ENCODE assay signal across 25 cellular contexts in genomic region chr17:45861185-45861584, GRCh38. TPM values are rescaled to one million over a fixed set of nuclear protein-coding genes. Genes with fewer than 3 reads are reported as not detected.
DNase-seq lines count a peak whose midpoint lies in the region; ATAC-seq and TF ChIP-seq lines count a peak whose summit lies in the region.
"Had no signal": no experiment of that assay in that cellular context is flagged by ENCODE, and none has a peak within 500 bp of the region (broad histone marks: within the 10 kb centered on the region; RNA-seq: fewer than 3 reads in every experiment).

No MANE protein-coding gene starts in this region.

- H3K27ac ChIP-seq in caudate nucleus (ENCODE audit: low read depth, low read length) (peak overlapping the region; percentile 81), substantia nigra (ENCODE audit: low read depth, low read length, poor library complexity, severe bottlenecking) (peak overlapping the region; percentile 39)
- H3K27ac ChIP-seq: A549, GM23248, HL-60, Peyer's patch had no signal

- POLR2A ChIA-PET in WTC11 (lab: Charles Lee), result no interaction called here

- H3K27ac Mint-ChIP-seq in glutamatergic neuron (ENCODE audit: unreplicated experiment) (peak overlapping the region; percentile 56), WTC11 (no peak overlapping the region), mesothelial cell of epicardium (no peak overlapping the region)
- no peak overlapping the region for H3K27ac Mint-ChIP-seq in activated naive CD4-positive, alpha-beta T cell treated with anti-CD3 and anti-CD28 coated beads, Interleukin-2, amount 50 U/mL, for 72 hours

- H3K4me1 Mint-ChIP-seq in glutamatergic neuron (ENCODE audit: low read depth, unreplicated experiment) (peaks cover 16% of the 10 kb centered on the region), WTC11 (peaks cover 21% of the 10 kb centered on the region), mesothelial cell of epicardium (no peaks in the 10 kb centered on the region)

- H3K27me3 Mint-ChIP-seq in glutamatergic neuron (ENCODE audit: unreplicated experiment) (peaks cover 2% of the 10 kb centered on the region), WTC11 (ENCODE audit: low read depth) (peaks cover 10% of the 10 kb centered on the region), mesothelial cell of epicardium (ENCODE audit: low read depth) (peaks cover 60% of the 10 kb centered on the region)

- ATAC-seq in WTC11, result no peak
- no peak for ATAC-seq in activated naive CD4-positive, alpha-beta T cell treated with anti-CD3 and anti-CD28 coated beads, Interleukin-2, amount 50 U/mL, for 72 hours
- ATAC-seq: A549, HepG2 had no signal

- no peaks in the 10 kb centered on the region for H3K36me3 Mint-ChIP-seq in glutamatergic neuron (ENCODE audit: unreplicated experiment)
- H3K36me3 Mint-ChIP-seq in WTC11, result no peaks in the 10 kb centered on the region
- no peaks in the 10 kb centered on the region for H3K36me3 Mint-ChIP-seq in mesothelial cell of epicardium
- no peaks in the 10 kb centered on the region for H3K36me3 Mint-ChIP-seq in activated naive CD4-positive, alpha-beta T cell treated with anti-CD3 and anti-CD28 coated beads, Interleukin-2, amount 50 U/mL, for 72 hours
- H3K36me3 Mint-ChIP-seq: CD4-positive, CD25-positive, alpha-beta regulatory T cell had no signal

- DNase-seq in NCI-H446 treated with DMSO at 0.1 percent for 48 hours (lab: John Stamatoyannopoulos, UW) (peak; percentile 72), caudate nucleus (lab: John Stamatoyannopoulos, UW) (peak in 1 of 61 donors; percentile 91), glutamatergic neuron (no peak), substantia nigra (lab: John Stamatoyannopoulos, UW) (peak in 2 of 49 donors; percentile 63 to 77), WTC11 (ENCODE audit: low spot score) (no peak), mesothelial cell of epicardium (ENCODE audit: low spot score in 2 of 2, unreplicated experiment in 2 of 2) (no peak), DMS 273 (lab: John Stamatoyannopoulos, UW; ENCODE audit: unreplicated experiment) (no peak)
- no peak for DNase-seq in activated naive CD4-positive, alpha-beta T cell treated with anti-CD3 and anti-CD28 coated beads, Interleukin-2, amount 50 U/mL, for 72 hours (ENCODE audit: low spot score in 2 of 2)
- DNase-seq: CD4-positive, CD25-positive, alpha-beta regulatory T cell; DND-41; GM23248; HCEC 1CT; KBM-7; NCI-H1092 treated with DMSO at 0.1 percent for 48 hours; NCI-H1436 treated with DMSO at 0.1 percent for 48 hours; NCI-H2081; NCI-H2171; NCI-H345; NCI-H526; Peyer's patch had no signal

- H3K9me3 Mint-ChIP-seq in glutamatergic neuron (ENCODE audit: unreplicated experiment), result peaks cover 7% of the 10 kb centered on the region
- peaks cover 24% of the 10 kb centered on the region for H3K9me3 Mint-ChIP-seq in WTC11
- H3K9me3 Mint-ChIP-seq in mesothelial cell of epicardium, result no peaks in the 10 kb centered on the region
- no peaks in the 10 kb centered on the region for H3K9me3 Mint-ChIP-seq in activated naive CD4-positive, alpha-beta T cell treated with anti-CD3 and anti-CD28 coated beads, Interleukin-2, amount 50 U/mL, for 72 hours

- CTCF ChIA-PET in WTC11 (lab: Charles Lee), result interaction anchor here (1.8 kb wide), 1 partner anchor 9 kb away, joined by 6 read pairs; no protein-coding TSS in a partner anchor

- no peak overlapping the region for H3K4me3 Mint-ChIP-seq in glutamatergic neuron (ENCODE audit: unreplicated experiment)
- no peak overlapping the region for H3K4me3 Mint-ChIP-seq in WTC11
- H3K4me3 Mint-ChIP-seq in mesothelial cell of epicardium, result no peak overlapping the region
- H3K4me3 Mint-ChIP-seq: CD4-positive, CD25-positive, alpha-beta regulatory T cell had no signal

- TF ChIP-seq CTCF in glutamatergic neuron (IDR thresholded peaks at IDR 0.05; ENCODE audit: partially characterized antibody, unreplicated experiment) (no peak), WTC11 (IDR thresholded peaks at IDR 0.05) (no peak), mesothelial cell of epicardium (IDR thresholded peaks at IDR 0.05; ENCODE audit: unreplicated experiment) (no peak)

TF ChIP-seq in WTC11, 78 proteins besides CTCF, POLR2A, EP300 and RAD21 (continues in another document):
- TF ChIP-seq CDX4 (CRISPR knock-in tag; IDR thresholded peaks at IDR 0.05; ENCODE audit: borderline replicate concordance) (no peak), ZNF512 (CRISPR knock-in tag; IDR thresholded peaks at IDR 0.05; ENCODE audit: borderline replicate concordance) (no peak), IRF2 (CRISPR knock-in tag; IDR thresholded peaks at IDR 0.05; ENCODE audit: borderline replicate concordance, low read depth) (no peak), GTF2I (CRISPR knock-in tag; conservative IDR thresholded peaks at IDR 0.05) (no peak), GRHL2 (CRISPR knock-in tag; IDR thresholded peaks at IDR 0.05; ENCODE audit: insufficient replicate concordance, severe bottlenecking) (no peak), SMAD3 (CRISPR knock-in tag; IDR thresholded peaks at IDR 0.05; ENCODE audit: borderline replicate concordance) (no peak), NFATC4 (CRISPR knock-in tag; IDR thresholded peaks at IDR 0.05) (no peak), ZMAT4 (CRISPR knock-in tag; IDR thresholded peaks at IDR 0.05) (no peak), JUN (CRISPR knock-in tag; IDR thresholded peaks at IDR 0.05) (no peak), STAT6 (CRISPR knock-in tag; conservative IDR thresholded peaks at IDR 0.05; ENCODE audit: low read depth) (no peak), RELA (CRISPR knock-in tag; IDR thresholded peaks at IDR 0.05; ENCODE audit: borderline replicate concordance) (no peak), ZNF671 (CRISPR knock-in tag; IDR thresholded peaks at IDR 0.05) (no peak), RORB (CRISPR knock-in tag; IDR thresholded peaks at IDR 0.05) (no peak), MLX (CRISPR knock-in tag; IDR thresholded peaks at IDR 0.05) (no peak), MYBL2 (CRISPR knock-in tag; IDR thresholded peaks at IDR 0.05) (no peak)

RNA-seq across cellular contexts. Expression of gene SPPL2C, which starts 16.5 kb away (rescaled TPM):
- total RNA-seq in glutamatergic neuron (ENCODE audit: unreplicated experiment) (not detected), WTC11 (2021) (not detected in 3 replicates), mesothelial cell of epicardium (not detected in 3 replicates)
- total RNA-seq in activated naive CD4-positive, alpha-beta T cell treated with anti-CD3 and anti-CD28 coated beads, Interleukin-2, amount 50 U/mL, for 72 hours, result not detected
- total RNA-seq: CD4-positive, CD25-positive, alpha-beta regulatory T cell; GM23248; HepG2; HT-29; OCI-LY7; Peyer's patch had no signal

RNA-seq across cellular contexts. Expression of gene MAPT, which starts 33.2 kb away (rescaled TPM):
- total RNA-seq in glutamatergic neuron (ENCODE audit: unreplicated experiment), result 123 TPM
- total RNA-seq in WTC11 (2021), result 2.2 to 4.2 TPM (median 2.9 TPM) in 3 replicates
- total RNA-seq in mesothelial cell of epicardium, result 2.5 to 3.1 TPM (median 2.8 TPM) in 3 replicates
- 1 to 10 TPM in 1 of 2 donors, under 1 TPM in 1; 0.57 to 2.2 TPM for total RNA-seq in activated naive CD4-positive, alpha-beta T cell treated with anti-CD3 and anti-CD28 coated beads, Interleukin-2, amount 50 U/mL, for 72 hours
- total RNA-seq: GM23248 had no signal

Comparison
In these comparisons a context has a peak if more than half of its experiments do, and no peak if none do; other contexts are left out.
1. RNA of gene MAPT, which starts 33.2 kb away (total RNA-seq): 123 TPM in glutamatergic neuron (single experiment); 2.5 to 3.1 TPM in mesothelial cell of epicardium, 2.2 to 4.2 TPM in WTC11 and 0.57 to 2.2 TPM in activated naive CD4-positive, alpha-beta T cell treated with anti-CD3 and anti-CD28 coated beads, Interleukin-2, amount 50 U/mL, for 72 hours; every median in the first group is over 10 times any median in the second.